ENCODE assay signal across 1 cellular context in genomic region chr19:13016628-13017305, GRCh38.
TF ChIP-seq lines count a peak whose summit lies in the region.

No MANE protein-coding gene starts in this region.

TF ChIP-seq in IMR-90, 13 proteins besides CTCF, POLR2A, EP300 and RAD21:
- TF ChIP-seq CHD1 (IDR thresholded peaks at IDR 0.05; ENCODE audit: low read depth, low read length) (no peak), RFX5 (IDR thresholded peaks at IDR 0.05; ENCODE audit: low read depth, low read length) (no peak), MAZ (IDR thresholded peaks at IDR 0.05; ENCODE audit: borderline replicate concordance, low read depth, low read length) (no peak), FOS (IDR thresholded peaks at IDR 0.05; ENCODE audit: low read depth, low read length) (no peak), MXI1 (IDR thresholded peaks at IDR 0.05; ENCODE audit: borderline replicate concordance, low read depth, low read length) (no peak), CEBPB (IDR thresholded peaks at IDR 0.05; ENCODE audit: low read depth, low read length) (no peak), BHLHE40 (IDR thresholded peaks at IDR 0.05; ENCODE audit: low read depth, low read length) (no peak)
